ENCODE assay signal across 13 cellular contexts in genomic region chr16:2854700-2855309, GRCh38. TPM values are rescaled to one million over a fixed set of nuclear protein-coding genes. Genes with fewer than 3 reads are reported as not detected.
A peak's percentile ranks its signal among the peaks of the same experiment; 100 is the strongest.
DNase-seq lines count a peak whose midpoint lies in the region; ATAC-seq, FAIRE-seq and TF ChIP-seq lines count a peak whose summit lies in the region.
"Had no signal": no experiment of that assay in that cellular context is flagged by ENCODE, and none has a peak within 500 bp of the region (broad histone marks: within the 10 kb centered on the region; RNA-seq: fewer than 3 reads in every experiment).

No MANE protein-coding gene starts in this region.

- H2BK20ac ChIP-seq in IMR-90 (ENCODE audit: low read depth, low read length) = no peak overlapping the region

- no peaks in the 10 kb centered on the region for H3K79me2 ChIP-seq in mammary epithelial cell (ENCODE audit: insufficient read depth, low read length)

- H2BK15ac ChIP-seq in IMR-90 (ENCODE audit: low read depth, low read length) = no peak overlapping the region

- no peaks in the 10 kb centered on the region for H3K9me1 ChIP-seq in IMR-90 (ENCODE audit: insufficient read depth, low read length)

- no peak overlapping the region for H2AK5ac ChIP-seq in IMR-90 (ENCODE audit: low read depth, low read length)

- H4K5ac ChIP-seq in IMR-90 (ENCODE audit: low read depth, low read length) = no peak overlapping the region

- no peak overlapping the region for H3K4me2 ChIP-seq in IMR-90 (ENCODE audit: low read depth, low read length)
- H3K4me2 ChIP-seq in mammary epithelial cell (ENCODE audit: insufficient read depth, low read depth, low read length) = no peak overlapping the region

- H3K27me3 ChIP-seq in IMR-90 (ENCODE audit: control insufficient read depth, insufficient read depth, low read length) = peaks cover 26% of the 10 kb centered on the region
- H3K27me3 ChIP-seq in mammary epithelial cell (ENCODE audit: insufficient read depth, low read length) = no peaks in the 10 kb centered on the region
- no peaks in the 10 kb centered on the region for H3K27me3 ChIP-seq in pancreas

- H3K56ac ChIP-seq in IMR-90 (ENCODE audit: extremely low read depth, insufficient read depth, low read length) = no peak overlapping the region

- ATAC-seq in IMR-90 (ENCODE audit: low read depth) (no peak), pancreas (no peak)

- POLR2A ChIA-PET in IMR-90 (lab: Charles Lee; ENCODE audit: unreplicated experiment) = no interaction called here

- dilution Hi-C loops in IMR-90 (cut with HindIII; ENCODE audit: low sequenced_read_pairs, unreplicated experiment) = no loop called here
- dilution Hi-C loops in mammary epithelial cell (cut with HindIII; ENCODE audit: low sequenced_read_pairs) = no loop called here

- in situ Hi-C loops in IMR-90 (cut with MboI; ENCODE audit: low sequenced_read_pairs) = no loop called here
- in situ Hi-C loops in mammary epithelial cell (cut with MboI; ENCODE audit: low sequenced_read_pairs in 2 of 2) = no loop called here
- in situ Hi-C loops in G401 (cut with HindIII; ENCODE audit: low sequenced_read_pairs) = no loop called here

- WGBS in IMR-90 (ENCODE audit: extremely low coverage in 2 of 2, insufficient read length in 1 of 2), 2 experiments = no CpG with 5 or more reads among the region's 5 CpGs
- WGBS in mammary epithelial cell (ENCODE audit: low coverage, missing lambda C conversion rate) = 87% methylated on average over 5 of the region's 5 CpGs
- WGBS in pancreas, 2 donors = 74 to 80% methylated on average over 5 of the region's 5 CpGs

- DNase-seq in DMS 273 (lab: John Stamatoyannopoulos, UW; ENCODE audit: unreplicated experiment) (peak; percentile 60), DMS 273 treated with DMSO at 0.1 percent for 48 hours (lab: John Stamatoyannopoulos, UW) (no peak), IMR-90 (no peak), mammary epithelial cell (no peak), pancreas (peak in 1 of 6 donors; percentile 35), amniotic stem cell (lab: John Stamatoyannopoulos, UW) (no peak), foreskin melanocyte (no peak), G401 (ENCODE audit: low spot score) (no peak)
- DNase-seq: 8988T, hypothalamus, NCI-H1092 had no signal

- no peak overlapping the region for H4K8ac ChIP-seq in IMR-90 (ENCODE audit: low read depth in 2 of 2, low read length in 2 of 2)

- no peak for TF ChIP-seq POLR2A in IMR-90 (IDR thresholded peaks at IDR 0.05; ENCODE audit: low read depth, low read length)

- no peak overlapping the region for H4K91ac ChIP-seq in IMR-90 (ENCODE audit: insufficient read depth, low read depth, low read length)

- H2AFZ ChIP-seq in IMR-90 (replicated peaks; ENCODE audit: low read length, poor library complexity) (no peak overlapping the region), mammary epithelial cell (ENCODE audit: low read depth, low read length) (no peak overlapping the region)

- H3K9ac ChIP-seq in IMR-90 (ENCODE audit: low read depth, low read length) (no peak overlapping the region), mammary epithelial cell (ENCODE audit: insufficient read depth, low read length) (no peak overlapping the region)

- H3K4me3 ChIP-seq in IMR-90 (ENCODE audit: insufficient read depth, low read depth, low read length) = no peak overlapping the region
- H3K4me3 ChIP-seq in mammary epithelial cell (replicated peaks in 1 of 3; ENCODE audit: insufficient read depth in 1 of 3, low read depth in 2 of 3, low read length in 3 of 3) = no peak overlapping the region
- no peak overlapping the region for H3K4me3 ChIP-seq in pancreas
- H3K4me3 ChIP-seq: SK-N-MC had no signal

- FAIRE-seq in pancreas (lab: Jason Lieb, UNC) = no peak

- no peak overlapping the region for H2BK120ac ChIP-seq in IMR-90 (ENCODE audit: low read depth, low read length)

- H3K79me1 ChIP-seq in IMR-90 (ENCODE audit: low read depth in 1 of 2, low read length in 2 of 2) = no peaks in the 10 kb centered on the region

- H3K23ac ChIP-seq in IMR-90 (ENCODE audit: low read depth, low read length) = no peak overlapping the region

- CTCF ChIA-PET in IMR-90 (lab: Yijun Ruan, JAX) = interaction anchor here (1.4 kb wide), 1 partner anchor 13 kb away, joined by 4 read pairs; no protein-coding TSS in a partner anchor
- CTCF ChIA-PET in mammary epithelial cell (lab: Charles Lee; ENCODE audit: low non-redundant PET) = no interaction called here

- peak; percentile 46 for TF ChIP-seq CTCF in IMR-90 (conservative IDR thresholded peaks at IDR 0.05; ENCODE audit: low read depth, low read length)
- peak; percentile 56 to 75 for TF ChIP-seq CTCF in mammary epithelial cell (conservative IDR thresholded peaks at IDR 0.05 in 1 of 2, IDR thresholded peaks at IDR 0.05 in 1 of 2; ENCODE audit: extremely low read depth in 1 of 2, insufficient read depth in 1 of 2, low read depth in 1 of 2, low read length in 2 of 2)
- TF ChIP-seq CTCF in pancreas (IDR thresholded peaks at IDR 0.05) = peak in 3 of 4 donors; percentile 33 to 43 (median 33)

- 0 out of 2 replicates have a peak, but pooled peaks cover 2% of the 10 kb centered on the region for H3K4me1 ChIP-seq in IMR-90 (ENCODE audit: control insufficient read depth, insufficient read depth, low read length)
- H3K4me1 ChIP-seq in mammary epithelial cell (ENCODE audit: insufficient read depth, low read length) = peaks cover 27% of the 10 kb centered on the region
- H3K4me1 ChIP-seq in pancreas = peaks cover 0 to 3% (median 0%) of the 10 kb centered on the region in 3 donors

- H3K4ac ChIP-seq in IMR-90 (ENCODE audit: low read depth, low read length) = no peak overlapping the region

- H3K18ac ChIP-seq in IMR-90 (ENCODE audit: low read depth, low read length) = no peak overlapping the region

- H3K27ac ChIP-seq in IMR-90 (ENCODE audit: insufficient read depth, low read length) = no peak overlapping the region
- H3K27ac ChIP-seq in mammary epithelial cell (ENCODE audit: insufficient read depth, low read depth, low read length) = no peak overlapping the region
- H3K27ac ChIP-seq in pancreas = no peak overlapping the region

- BruUV-seq in IMR-90 (replicated peaks; lab: Mats Ljungman, UMichigan) (no TSS peak), mammary epithelial cell (replicated peaks; lab: Mats Ljungman, UMichigan) (no TSS peak)

- H3K9me3 ChIP-seq in IMR-90 (ENCODE audit: control insufficient read depth, insufficient read depth, low read length) = peaks cover 6% of the 10 kb centered on the region
- H3K9me3 ChIP-seq in mammary epithelial cell (replicated peaks; ENCODE audit: insufficient read depth, low read length) = no peaks in the 10 kb centered on the region
- no peaks in the 10 kb centered on the region for H3K9me3 ChIP-seq in pancreas

- H4K20me1 ChIP-seq in IMR-90 (ENCODE audit: insufficient read depth, low read length) = no peaks in the 10 kb centered on the region
- no peaks in the 10 kb centered on the region for H4K20me1 ChIP-seq in mammary epithelial cell (ENCODE audit: insufficient read depth, low read length)

- H3K36me3 ChIP-seq in IMR-90 (ENCODE audit: control insufficient read depth, insufficient read depth, low read length) (no peaks in the 10 kb centered on the region), mammary epithelial cell (ENCODE audit: insufficient read depth, low read length) (no peaks in the 10 kb centered on the region), pancreas (no peaks in the 10 kb centered on the region)

- intact Hi-C loops in IMR-90 (cut with micrococcal nuclease) (no loop called here), mammary epithelial cell (cut with micrococcal nuclease) (no loop called here), pancreas (cut with DNase I) (no loop called here)

- no peak overlapping the region for H2BK5ac ChIP-seq in IMR-90 (ENCODE audit: low read depth, low read length, poor library complexity, severe bottlenecking)

- H2AK9ac ChIP-seq in IMR-90 (replicated peaks; ENCODE audit: low read depth, low read length, poor library complexity) = no peak overlapping the region

- peak; percentile 34 for TF ChIP-seq RAD21 in IMR-90 (IDR thresholded peaks at IDR 0.05; ENCODE audit: low read length)

- H3K14ac ChIP-seq in IMR-90 (replicated peaks; ENCODE audit: low read depth, low read length) = no peak overlapping the region

RNA-seq across cellular contexts. Expression of gene PRSS22, which starts 3.2 kb away (rescaled TPM):
- not detected in 2 replicates for total RNA-seq in IMR-90 (2012; rRNA removed)
- polyA plus RNA-seq in IMR-90 (2012; rRNA removed) = not detected in 2 replicates
- 0.03 and 0.42 TPM in 2 replicates for polyA plus RNA-seq in IMR-90 (2012; cell fraction: cytosol; rRNA removed)
- 0.63 and 1.1 TPM in 2 replicates for polyA plus RNA-seq in IMR-90 (2012; cell fraction: nucleus; rRNA removed; ENCODE audit: low replicate concordance)
- 10 to 100 TPM in 1 of 2 donors, 1 to 10 TPM in 1; 3.1 to 12.3 TPM for total RNA-seq in mammary epithelial cell
- 3.6 TPM for polyA plus RNA-seq in mammary epithelial cell
- 19.5 TPM for polyA minus RNA-seq in mammary epithelial cell
- 10 to 100 TPM in 3 of 6 donors, 1 to 10 TPM in 3; 8.4 to 28.5 (median 13.1) TPM for total RNA-seq in pancreas
- 10 to 100 TPM; 48.7 to 59.5 TPM for polyA plus RNA-seq in pancreas
- not detected in 2 replicates for total RNA-seq in G401 (2014; rRNA removed; shearing (Covaris generic))
- total RNA-seq: pulmonary artery endothelial cell had no signal

RNA-seq across cellular contexts. Expression of gene ZG16B, which starts 24.7 kb away (rescaled TPM):
- 0.28 and 0.54 TPM in 2 replicates for total RNA-seq in IMR-90 (2012; rRNA removed)
- polyA plus RNA-seq in IMR-90 (2012; rRNA removed) = 0.46 and 0.65 TPM in 2 replicates
- polyA plus RNA-seq in IMR-90 (2012; cell fraction: cytosol; rRNA removed) = 0.34 and 0.63 TPM in 2 replicates
- polyA plus RNA-seq in IMR-90 (2012; cell fraction: nucleus; rRNA removed; ENCODE audit: low replicate concordance) = 0.33 and 0.70 TPM in 2 replicates
- 1 to 10 TPM in 1 of 2 donors, not detected in 1; 2.7 TPM for total RNA-seq in mammary epithelial cell
- polyA plus RNA-seq in mammary epithelial cell = 0.42 TPM
- not detected for polyA minus RNA-seq in mammary epithelial cell
- 1 to 10 TPM in 1 of 6 donors, under 1 TPM in 5; 0.43 to 1.5 (median 0.80) TPM for total RNA-seq in pancreas
- polyA plus RNA-seq in pancreas = 1 to 10 TPM in 1 of 2 donors, under 1 TPM in 1; 0.65 to 1.7 TPM
- total RNA-seq in G401 (2014; rRNA removed; shearing (Covaris generic)) = not detected in 2 replicates

RNA-seq across cellular contexts. Expression of gene FLYWCH2, which starts 28.2 kb away (rescaled TPM):
- total RNA-seq in IMR-90 (2012; rRNA removed) (42.3 and 48.9 TPM in 2 replicates), mammary epithelial cell (10 to 100 TPM; 20.2 to 38.3 TPM), pancreas (10 to 100 TPM in 1 of 6 donors, 1 to 10 TPM in 5; 5.8 to 10.1 (median 7.7) TPM)
- polyA plus RNA-seq in IMR-90 (2012; rRNA removed) (66.3 and 77.2 TPM in 2 replicates), mammary epithelial cell (18.4 TPM), pancreas (10 to 100 TPM; 18.2 to 26.1 TPM)
- 131 and 168 TPM in 2 replicates for polyA plus RNA-seq in IMR-90 (2012; cell fraction: cytosol; rRNA removed)
- polyA plus RNA-seq in IMR-90 (2012; cell fraction: nucleus; rRNA removed; ENCODE audit: low replicate concordance) = 22.4 and 65.5 TPM in 2 replicates
- 2.3 TPM for polyA minus RNA-seq in mammary epithelial cell
- total RNA-seq in G401 (2014; rRNA removed; shearing (Covaris generic)) = 91.6 and 137 TPM in 2 replicates

RNA-seq across cellular contexts. Expression of gene PRSS21, which starts 37.8 kb away (rescaled TPM):
- total RNA-seq in IMR-90 (2012; rRNA removed) (not detected in 2 replicates), mammary epithelial cell (10 to 100 TPM in 1 of 2 donors, under 1 TPM in 1; 0.75 to 24.3 TPM), pancreas (1 to 10 TPM in 4 of 6 donors, under 1 TPM in 1, not detected in 1; 0.60 to 3.2 (median 1.4) TPM)
- polyA plus RNA-seq in IMR-90 (2012; rRNA removed) (0.21 and 0.47 TPM in 2 replicates), mammary epithelial cell (3.6 TPM), pancreas (under 1 TPM; 0.59 to 0.99 TPM)
- 0.26 and 0.41 TPM in 2 replicates for polyA plus RNA-seq in IMR-90 (2012; cell fraction: cytosol; rRNA removed)
- polyA plus RNA-seq in IMR-90 (2012; cell fraction: nucleus; rRNA removed; ENCODE audit: low replicate concordance) = 0.57 and 0.59 TPM in 2 replicates
- polyA minus RNA-seq in mammary epithelial cell = 7.3 TPM
- total RNA-seq in G401 (2014; rRNA removed; shearing (Covaris generic)) = not detected in 2 replicates

RNA-seq across cellular contexts. Expression of gene PRSS41, which starts 56.5 kb away (rescaled TPM):
- total RNA-seq in IMR-90 (2012; rRNA removed) (not detected in 2 replicates), mammary epithelial cell (not detected), pancreas (not detected)
- polyA plus RNA-seq in IMR-90 (2012; rRNA removed) (not detected in 2 replicates), mammary epithelial cell (not detected), pancreas (not detected)
- polyA plus RNA-seq in IMR-90 (2012; cell fraction: cytosol; rRNA removed) = not detected in 2 replicates
- polyA plus RNA-seq in IMR-90 (2012; cell fraction: nucleus; rRNA removed; ENCODE audit: low replicate concordance) = not detected in 2 replicates
- not detected for polyA minus RNA-seq in mammary epithelial cell
- total RNA-seq in G401 (2014; rRNA removed; shearing (Covaris generic)) = not detected in 2 replicates
- total RNA-seq: pulmonary artery endothelial cell had no signal
